1 cellular context compared by ENCODE assay signal in genomic region chr10:128897414-128897928, GRCh38.
TF ChIP-seq lines count a peak whose summit lies in the region.

No MANE protein-coding gene starts in this region.

TF ChIP-seq in GM23338, 12 proteins besides CTCF, POLR2A, EP300 and RAD21 (continued from another document):
- TF ChIP-seq REST (IDR thresholded peaks at IDR 0.05; ENCODE audit: unreplicated experiment) (no peak), STAT1 (IDR thresholded peaks at IDR 0.05; ENCODE audit: unreplicated experiment) (no peak)
